19 cellular contexts compared by ENCODE assay signal in genomic region chr1:897176-897575, GRCh38. TPM values are rescaled to one million over a fixed set of nuclear protein-coding genes. Genes with fewer than 3 reads are reported as not detected.
"Had no signal": no experiment of that assay in that cellular context is flagged by ENCODE, and none has a peak within 500 bp of the region (broad histone marks: within the 10 kb centered on the region; RNA-seq: fewer than 3 reads in every experiment).

No MANE protein-coding gene starts in this region.

- H3K4me1 Mint-ChIP-seq: neural progenitor cell had no signal

- H3K4me2 ChIP-seq: hepatocyte, neural progenitor cell had no signal

- H3K36me3 Mint-ChIP-seq: natural killer cell treated with Interleukin-12 subunit alpha and Interleukin-12 subunit beta and Interleukin-15 and Interleukin-18, amount 100 ng/mL, for 72 hours; neural progenitor cell had no signal

- H3K27ac Mint-ChIP-seq: dendritic cell treated with granulocyte-macrophage colony-stimulating factor and Interleukin-4, amounts not matched to agents 40 ng/mL and 50 ng/mL, for 4 days; effector memory CD8-positive, alpha-beta T cell; natural killer cell treated with Interleukin-12 subunit alpha and Interleukin-12 subunit beta and Interleukin-15 and Interleukin-18, amount 100 ng/mL, for 72 hours; neural progenitor cell had no signal

- DNase-seq: effector memory CD8-positive, alpha-beta T cell; foreskin melanocyte; kidney; left cardiac atrium; left ventricle myocardium superior; mesenchymal stem cell; midbrain; nucleus accumbens; ovary; right cardiac atrium; small intestine; stimulated activated CD4-positive, alpha-beta T cell treated with anti-CD3 and anti-CD28 coated beads, Interleukin-12 subunit alpha, Interleukin-12 subunit beta, amount 100 ng/mL, for 4 hours; stimulated activated naive CD4-positive, alpha-beta T cell treated with Interleukin-2 at 50 U/mL for 16 hours; trophoblast cell had no signal

- H3K9ac ChIP-seq: neural progenitor cell had no signal

- H2AFZ ChIP-seq: hepatocyte, neural progenitor cell had no signal

- H3K79me2 ChIP-seq: hepatocyte had no signal

- H3K4me3 ChIP-seq: hepatocyte, lung, neural progenitor cell, ovary had no signal

- H3K4me1 ChIP-seq: neural progenitor cell had no signal

- H3K36me3 ChIP-seq: neural progenitor cell, ovary had no signal

- H3K4me3 Mint-ChIP-seq: dendritic cell treated with granulocyte-macrophage colony-stimulating factor and Interleukin-4, amounts not matched to agents 40 ng/mL and 50 ng/mL, for 4 days; natural killer cell treated with Interleukin-12 subunit alpha and Interleukin-12 subunit beta and Interleukin-15 and Interleukin-18, amount 100 ng/mL, for 72 hours; neural progenitor cell had no signal

- H3K9me3 ChIP-seq: ovary had no signal

- H3K27ac ChIP-seq: hepatocyte, neural progenitor cell, ovary had no signal

- H3K27me3 ChIP-seq: ovary had no signal

- H3K9me3 Mint-ChIP-seq: dendritic cell treated with granulocyte-macrophage colony-stimulating factor and Interleukin-4, amounts not matched to agents 40 ng/mL and 50 ng/mL, for 4 days; effector memory CD8-positive, alpha-beta T cell; natural killer cell treated with Interleukin-12 subunit alpha and Interleukin-12 subunit beta and Interleukin-15 and Interleukin-18, amount 100 ng/mL, for 72 hours had no signal

RNA-seq across cellular contexts. Expression of gene SAMD11, which starts 26.5 kb away (rescaled TPM):
- total RNA-seq: natural killer cell treated with Interleukin-12 subunit alpha and Interleukin-12 subunit beta and Interleukin-15 and Interleukin-18, amount 100 ng/mL, for 72 hours had no signal
